ENCODE assay signal across 20 cellular contexts in genomic region chr7:149237502-149237901, GRCh38. TPM values are rescaled to one million over a fixed set of nuclear protein-coding genes. Genes with fewer than 3 reads are reported as not detected.
DNase-seq lines count a peak whose midpoint lies in the region; ATAC-seq and TF ChIP-seq lines count a peak whose summit lies in the region.
"Had no signal": no experiment of that assay in that cellular context is flagged by ENCODE, and none has a peak within 500 bp of the region (broad histone marks: within the 10 kb centered on the region; RNA-seq: fewer than 3 reads in every experiment).

No MANE protein-coding gene starts in this region.

- peak overlapping the region; percentile 61 for H3K4me2 ChIP-seq in PC-3 (ENCODE audit: low read length)

- peaks cover 23% of the 10 kb centered on the region for H3K27me3 Mint-ChIP-seq in CD4-positive, alpha-beta T cell
- peaks cover 11% of the 10 kb centered on the region for H3K27me3 Mint-ChIP-seq in nephron (ENCODE audit: low read depth)

- H3K9me3 ChIP-seq in CD4-positive, alpha-beta T cell (ENCODE audit: control insufficient read depth, low read length): no peaks in the 10 kb centered on the region
- peaks cover 4% of the 10 kb centered on the region; the same call in 1 of the 2 replicates for H3K9me3 ChIP-seq in PC-3 (ENCODE audit: low read length)
- H3K9me3 ChIP-seq: Peyer's patch had no signal

- DNase-seq in NCI-H748 (lab: John Stamatoyannopoulos, UW; ENCODE audit: unreplicated experiment) (peak; percentile 12), NCI-H748 treated with DMSO at 0.1 percent for 48 hours (lab: John Stamatoyannopoulos, UW) (no peak), PC-3 (no peak), NCI-H2081 (lab: John Stamatoyannopoulos, UW) (no peak), NCI-H526 treated with DMSO at 0.1 percent for 48 hours (lab: John Stamatoyannopoulos, UW) (no peak)
- no peak for DNase-seq in CD4-positive, alpha-beta T cell
- no peak for DNase-seq in activated CD4-positive, alpha-beta T cell treated with anti-CD3 and anti-CD28 coated beads, Interleukin-2, amount 50 U/mL, for 4 hours
- DNase-seq: C1 segment of cervical spinal cord, DMS 273 treated with DMSO at 0.1 percent for 48 hours, GF-D8, MG63, NCI-H1092 treated with DMSO at 0.1 percent for 48 hours, NCI-H1694 treated with DMSO at 0.1 percent for 48 hours, NCI-H2171, NCI-H446, NCI-H82, Peyer's patch, SHP77 had no signal

- 0 out of 2 replicates have a peak overlapping the region, but pooled peaks have one; percentile 12 for H3K4me3 ChIP-seq in PC-3 (ENCODE audit: low read length)
- H3K4me3 ChIP-seq: MG63, Peyer's patch had no signal

- CTCF ChIA-PET in CD4-positive, alpha-beta T cell (lab: Charles Lee): interaction anchor here (1.6 kb wide), 1 partner anchor 24 kb away, joined by 4 read pairs; the partner anchor contains the start of gene ZNF783
- CTCF ChIA-PET in PC-3 (lab: Charles Lee): no interaction called here

- H3K4me3 Mint-ChIP-seq in CD4-positive, alpha-beta T cell: peak overlapping the region; percentile 63
- H3K4me3 Mint-ChIP-seq in nephron: peak overlapping the region in 2 of 3 experiments; percentile 36 to 58

- H4K20me1 ChIP-seq in PC-3 (ENCODE audit: low read length): no peaks in the 10 kb centered on the region

- H3K36me3 ChIP-seq in PC-3 (ENCODE audit: low read depth, low read length): peaks cover 8% of the 10 kb centered on the region
- H3K36me3 ChIP-seq: Peyer's patch had no signal

- no peaks in the 10 kb centered on the region for H3K9me3 Mint-ChIP-seq in CD4-positive, alpha-beta T cell
- H3K9me3 Mint-ChIP-seq in nephron: peaks cover 9% of the 10 kb centered on the region

- intact Hi-C loops in CD4-positive, alpha-beta T cell (cut with DNase I, micrococcal nuclease): loop anchor here in 1 of 2 experiments (5.0 kb wide), 1 partner anchor 40 kb away; the partner anchor contains the start of gene ZNF282
- intact Hi-C loops in PC-3 (cut with micrococcal nuclease): no loop called here

- H3K27ac Mint-ChIP-seq in CD4-positive, alpha-beta T cell: no peak overlapping the region
- H3K27ac Mint-ChIP-seq in nephron: no peak overlapping the region

- ATAC-seq in CD4-positive, alpha-beta T cell (ENCODE audit: poor library complexity): no peak
- no peak for ATAC-seq in PC-3

- H3K4me1 ChIP-seq in PC-3 (ENCODE audit: insufficient read depth, low read length): peaks cover 53% of the 10 kb centered on the region

- H3K27me3 ChIP-seq in CD4-positive, alpha-beta T cell (ENCODE audit: control insufficient read depth, insufficient read depth, low read length): peaks cover 6% of the 10 kb centered on the region
- no peaks in the 10 kb centered on the region for H3K27me3 ChIP-seq in PC-3 (ENCODE audit: low read length)
- H3K27me3 ChIP-seq: MG63, Peyer's patch had no signal

- peak overlapping the region; percentile 58 for H3K9ac ChIP-seq in PC-3 (ENCODE audit: low read length)
- H3K9ac ChIP-seq: KMS-11 had no signal

- POLR2A ChIA-PET in CD4-positive, alpha-beta T cell (lab: Charles Lee): no interaction called here
- POLR2A ChIA-PET in PC-3 (lab: Charles Lee; ENCODE audit: unreplicated experiment): no interaction called here

- H3K79me2 ChIP-seq in PC-3 (ENCODE audit: low read length): peaks cover 30% of the 10 kb centered on the region

- no TSS peak for BruUV-seq in PC-3 (replicated peaks; lab: Mats Ljungman, UMichigan)

- peaks cover 12% of the 10 kb centered on the region for H3K36me3 Mint-ChIP-seq in CD4-positive, alpha-beta T cell (ENCODE audit: low read depth)
- H3K36me3 Mint-ChIP-seq in nephron (ENCODE audit: low read depth): peaks cover 15% of the 10 kb centered on the region

- TF ChIP-seq CTCF in CD4-positive, alpha-beta T cell (IDR thresholded peaks at IDR 0.05): no peak
- TF ChIP-seq CTCF in PC-3 (conservative IDR thresholded peaks at IDR 0.05; ENCODE audit: low read depth, low read length): no peak
- no peak for TF ChIP-seq CTCF in nephron (IDR thresholded peaks at IDR 0.05; ENCODE audit: unreplicated experiment in 3 of 3)

- H3F3A ChIP-seq in PC-3 (ENCODE audit: low read length, unreplicated experiment): peaks cover 8% of the 10 kb centered on the region

- H3K9me2 ChIP-seq in PC-3 (replicated peaks; ENCODE audit: low read length): no peaks in the 10 kb centered on the region

- no peak overlapping the region for H2AFZ ChIP-seq in PC-3 (ENCODE audit: low read length)

- H3K27ac ChIP-seq in CD4-positive, alpha-beta T cell (ENCODE audit: low read depth, low read length): no peak overlapping the region
- peak overlapping the region; percentile 92 for H3K27ac ChIP-seq in PC-3 (ENCODE audit: low read length)
- H3K27ac ChIP-seq: KMS-11, Peyer's patch had no signal

- peaks cover 19% of the 10 kb centered on the region for H3K4me1 Mint-ChIP-seq in CD4-positive, alpha-beta T cell (ENCODE audit: low read depth)
- H3K4me1 Mint-ChIP-seq in nephron: peaks cover 11% of the 10 kb centered on the region

RNA-seq across cellular contexts. Expression of gene ZNF212, which starts 1.9 kb away (rescaled TPM):
- total RNA-seq in CD4-positive, alpha-beta T cell: 10 to 100 TPM; 12.1 to 13.2 TPM
- total RNA-seq in PC-3 (2014; rRNA removed): 9.7 and 10.4 TPM in 2 replicates

RNA-seq across cellular contexts. Expression of gene ZNF783, which starts 24.5 kb away (rescaled TPM):
- 10 to 100 TPM; 27.6 to 29.0 TPM for total RNA-seq in CD4-positive, alpha-beta T cell
- 6.9 and 7.0 TPM in 2 replicates for total RNA-seq in PC-3 (2014; rRNA removed)

RNA-seq across cellular contexts. Expression of gene ZNF282, which starts 42.2 kb away (rescaled TPM):
- total RNA-seq in CD4-positive, alpha-beta T cell: 10 to 100 TPM; 13.3 to 15.6 TPM
- 31.4 and 39.7 TPM in 2 replicates for total RNA-seq in PC-3 (2014; rRNA removed)
